ENCODE assay signal across 8 cellular contexts in genomic region chrX:2689773-2690666, GRCh38. TPM values are rescaled to one million over a fixed set of nuclear protein-coding genes. Genes with fewer than 3 reads are reported as not detected.
A peak's percentile ranks its signal among the peaks of the same experiment; 100 is the strongest.
DNase-seq lines count a peak whose midpoint lies in the region; ATAC-seq and TF ChIP-seq lines count a peak whose summit lies in the region.

No MANE protein-coding gene starts in this region.

- peak overlapping the region; percentile 66 for H4K91ac ChIP-seq in trophoblast cell (ENCODE audit: low read depth, low read length)

- peak overlapping the region; percentile 60 for H2BK120ac ChIP-seq in trophoblast cell (ENCODE audit: insufficient read depth, low read length, poor library complexity)

- H3K36me3 ChIP-seq in CD8-positive, alpha-beta memory T cell (ENCODE audit: insufficient read depth, low read length): no peaks in the 10 kb centered on the region
- H3K36me3 ChIP-seq in OCI-LY1 (ENCODE audit: insufficient read depth, low read length) (no peaks in the 10 kb centered on the region), trophoblast cell (ENCODE audit: control insufficient read depth in 1 of 2, insufficient read depth in 2 of 2, low read length in 2 of 2) (no peaks in the 10 kb centered on the region)

- H3F3A ChIP-seq in OCI-LY1 (ENCODE audit: insufficient read depth, low read length): no peaks in the 10 kb centered on the region

- no peaks in the 10 kb centered on the region for H3K9me2 ChIP-seq in OCI-LY1 (ENCODE audit: low read depth, low read length)

- ATAC-seq in HG03469 (IDR thresholded peaks at IDR 0.05; ENCODE audit: unreplicated experiment): no peak

- peak overlapping the region in 1 of 8 donors; percentile 89 for H3K27ac Mint-ChIP-seq in CD8-positive, alpha-beta memory T cell

- H3K9me3 Mint-ChIP-seq in CD8-positive, alpha-beta memory T cell: no peaks in the 10 kb centered on the region

- peaks cover 22% of the 10 kb centered on the region for H3K4me1 ChIP-seq in CD8-positive, alpha-beta memory T cell (ENCODE audit: insufficient read depth, low read length)
- peaks cover 24% of the 10 kb centered on the region for H3K4me1 ChIP-seq in OCI-LY1 (ENCODE audit: insufficient read depth, low read length, severe bottlenecking)
- peaks cover 18 to 23% of the 10 kb centered on the region in 2 experiments for H3K4me1 ChIP-seq in trophoblast cell (ENCODE audit: control insufficient read depth in 1 of 2, insufficient read depth in 2 of 2, low read length in 2 of 2)

- no peaks in the 10 kb centered on the region for H3K9me3 ChIP-seq in CD8-positive, alpha-beta memory T cell (ENCODE audit: low read length)
- H3K9me3 ChIP-seq in OCI-LY1 (ENCODE audit: low read length) (no peaks in the 10 kb centered on the region), trophoblast cell (ENCODE audit: insufficient read depth, low read depth, low read length) (peaks cover 3% of the 10 kb centered on the region)

- H2AK5ac ChIP-seq in trophoblast cell (ENCODE audit: low read length): peak overlapping the region; percentile 57

- H3K27me3 Mint-ChIP-seq in CD8-positive, alpha-beta memory T cell: no peaks in the 10 kb centered on the region

- H3K4ac ChIP-seq in trophoblast cell (ENCODE audit: low read depth, low read length): no peak overlapping the region

- no peak for TF ChIP-seq CTCF in OCI-LY1 (IDR thresholded peaks at IDR 0.05; ENCODE audit: low read length)
- no peak for TF ChIP-seq CTCF in fibroblast of the aortic adventitia (IDR thresholded peaks at IDR 0.05; ENCODE audit: insufficient read depth, low read length)

- POLR2A ChIA-PET in CD8-positive, alpha-beta memory T cell (lab: Charles Lee): no interaction called here

- DNase-seq in CD8-positive, alpha-beta memory T cell: no peak
- DNase-seq in fibroblast of the aortic adventitia (ENCODE audit: low read depth) (no peak), trophoblast cell (no peak), OCI-M2 (lab: John Stamatoyannopoulos, UW; ENCODE audit: unreplicated experiment) (no peak), mucosa of gallbladder (ENCODE audit: low spot score) (no peak), C1 segment of cervical spinal cord (lab: John Stamatoyannopoulos, UW) (no peak)

- H3K79me1 ChIP-seq in trophoblast cell (ENCODE audit: low read length): peaks cover 28% of the 10 kb centered on the region

- H3K9ac ChIP-seq in OCI-LY1 (ENCODE audit: low read length) (no peak overlapping the region), trophoblast cell (ENCODE audit: low read length) (peak overlapping the region; percentile 37)

- CTCF ChIA-PET in CD8-positive, alpha-beta memory T cell (lab: Charles Lee): no interaction called here

- peak overlapping the region; percentile 24 for H2BK5ac ChIP-seq in trophoblast cell (ENCODE audit: low read depth, low read length, poor library complexity)

- H3K4me3 ChIP-seq in CD8-positive, alpha-beta memory T cell (ENCODE audit: low read length): no peak overlapping the region
- H3K4me3 ChIP-seq in OCI-LY1 (ENCODE audit: low read depth, low read length, poor library complexity, severe bottlenecking): peak overlapping the region; percentile 77
- peak overlapping the region; percentile 85 for H3K4me3 ChIP-seq in fibroblast of the aortic adventitia (ENCODE audit: low read depth, low read length)
- H3K4me3 ChIP-seq in trophoblast cell (ENCODE audit: low read depth, low read length): peak overlapping the region; percentile 98

- peak overlapping the region; percentile 34 for H3K14ac ChIP-seq in trophoblast cell (ENCODE audit: low read length)

- H3K36me3 Mint-ChIP-seq in CD8-positive, alpha-beta memory T cell: peaks cover 0 to 13% (median 3%) of the 10 kb centered on the region in 3 donors

- H3K23ac ChIP-seq in trophoblast cell (ENCODE audit: low read length): no peak overlapping the region

- WGBS in trophoblast cell (ENCODE audit: extremely low coverage, insufficient coverage, insufficient read length): no CpG with 5 or more reads among the region's 37 CpGs

- peak overlapping the region; percentile 59 for H4K12ac ChIP-seq in trophoblast cell (ENCODE audit: low read depth, low read length)

- H4K8ac ChIP-seq in trophoblast cell (ENCODE audit: low read depth, low read length): peak overlapping the region; percentile 59

- H3K79me2 ChIP-seq in OCI-LY1 (ENCODE audit: insufficient read depth, low read length) (no peaks in the 10 kb centered on the region), trophoblast cell (ENCODE audit: control insufficient read depth, insufficient read depth, low read length, poor library complexity) (peaks cover 17% of the 10 kb centered on the region)

- H3K18ac ChIP-seq in trophoblast cell (ENCODE audit: low read length): peak overlapping the region; percentile 79

- H4K20me1 ChIP-seq in OCI-LY1 (ENCODE audit: insufficient read depth, low read length): no peaks in the 10 kb centered on the region

- H3K4me3 Mint-ChIP-seq in CD8-positive, alpha-beta memory T cell: peak overlapping the region; percentile 54 to 98 (median 84)

- no peak overlapping the region for H2AFZ ChIP-seq in OCI-LY1 (ENCODE audit: low read length)
- H2AFZ ChIP-seq in trophoblast cell (ENCODE audit: insufficient read depth, low read length, poor library complexity): peak overlapping the region; percentile 59

- H3K27ac ChIP-seq in CD8-positive, alpha-beta memory T cell (ENCODE audit: low read depth, low read length): no peak overlapping the region
- no peak overlapping the region for H3K27ac ChIP-seq in OCI-LY1 (ENCODE audit: low read depth, low read length, poor library complexity, severe bottlenecking)
- H3K27ac ChIP-seq in trophoblast cell (ENCODE audit: low read depth, low read length): no peak overlapping the region

- no peaks in the 10 kb centered on the region for H3K27me3 ChIP-seq in CD8-positive, alpha-beta memory T cell (ENCODE audit: insufficient read depth, low read length, poor library complexity, severe bottlenecking)
- no peaks in the 10 kb centered on the region for H3K27me3 ChIP-seq in OCI-LY1 (ENCODE audit: insufficient read depth, low read length)
- no peaks in the 10 kb centered on the region for H3K27me3 ChIP-seq in trophoblast cell (ENCODE audit: insufficient read depth, low read length)

- H3K4me1 Mint-ChIP-seq in CD8-positive, alpha-beta memory T cell: peaks cover 27 to 31% (median 30%) of the 10 kb centered on the region in 3 donors

- H3K4me2 ChIP-seq in OCI-LY1 (ENCODE audit: low read length) (peak overlapping the region; percentile 68; the same call in 1 of the 2 replicates), trophoblast cell (ENCODE audit: low read length) (peak overlapping the region; percentile 60)

- H2BK12ac ChIP-seq in trophoblast cell (ENCODE audit: low read length): peak overlapping the region; percentile 78

RNA-seq across cellular contexts. Expression of gene CD99, which starts 1.1 kb away (rescaled TPM):
- total RNA-seq in CD8-positive, alpha-beta memory T cell: 100 to 1,000 TPM; 234 to 240 TPM
- 548 TPM for polyA plus RNA-seq in CD8-positive, alpha-beta memory T cell
- 355 and 675 TPM in 2 replicates for total RNA-seq in fibroblast of the aortic adventitia (ENCODE audit: low replicate concordance)
- 627 and 651 TPM in 2 replicates for polyA plus RNA-seq in trophoblast cell (2013)
- 268 TPM for total RNA-seq in mucosa of gallbladder
